In genomic region chr4:57109847-57110634, GRCh38 we compare ENCODE assay signal across 7 cellular contexts. TPM values are rescaled to one million over a fixed set of nuclear protein-coding genes. Genes with fewer than 3 reads are reported as not detected.
DNase-seq lines count a peak whose midpoint lies in the region; ATAC-seq and TF ChIP-seq lines count a peak whose summit lies in the region.

Gene IGFBP7 (minus strand): TSS chr4:57110385. CDS start chr4:57110351, 34 bp downstream.

- H3K27ac Mint-ChIP-seq in stimulated activated naive CD8-positive, alpha-beta T cell treated with anti-CD3 and anti-CD28 coated beads, Interleukin-15, amount 100 ng/mL, for 72 hours = peak within 1 kb of the TSS in 1 of 2 donors; percentile 86

- no peak for TF ChIP-seq CTCF in GM10248 (IDR thresholded peaks at IDR 0.05; ENCODE audit: control extremely low read depth, extremely low read depth, low read depth, missing control alignments)
- TF ChIP-seq CTCF in Peyer's patch (IDR thresholded peaks at IDR 0.05) = no peak
- no peak for TF ChIP-seq CTCF in dorsolateral prefrontal cortex (IDR thresholded peaks at IDR 0.05 in 54 of 56, conservative IDR thresholded peaks at IDR 0.05 in 2 of 56; ENCODE audit: low read depth in 1 of 56, partially characterized antibody in 56 of 56)
- TF ChIP-seq CTCF in left lung (IDR thresholded peaks at IDR 0.05) = no peak

- no peaks in the 10 kb centered on the region for H3K9me3 Mint-ChIP-seq in stimulated activated naive CD8-positive, alpha-beta T cell treated with anti-CD3 and anti-CD28 coated beads, Interleukin-15, amount 100 ng/mL, for 72 hours

- H3K27me3 ChIP-seq in Peyer's patch = peaks cover 0 to 5% of the 10 kb centered on the region in 2 donors
- peaks cover 0 to 22% (median 4%) of the 10 kb centered on the region in 45 donors for H3K27me3 ChIP-seq in dorsolateral prefrontal cortex
- H3K27me3 ChIP-seq in left lung = no peaks in the 10 kb centered on the region

- ATAC-seq in left lung = peak; percentile 88
- ATAC-seq in stimulated activated naive CD8-positive, alpha-beta T cell treated with anti-CD3 and anti-CD28 coated beads, Interleukin-15, amount 100 ng/mL, for 72 hours = peak; percentile 63

- H3K27ac ChIP-seq in Peyer's patch (peak within 1 kb of the TSS; percentile 74 to 93 (median 83)), dorsolateral prefrontal cortex (peak within 1 kb of the TSS in 56 of 59 donors; percentile 20 to 93 (median 81)), left lung (peak within 1 kb of the TSS; percentile 91 to 94)

- H3K9me3 ChIP-seq in Peyer's patch = no peaks in the 10 kb centered on the region
- no peaks in the 10 kb centered on the region for H3K9me3 ChIP-seq in left lung

- H3K4me3 ChIP-seq in Peyer's patch (peak within 1 kb of the TSS; percentile 42 to 73 (median 58)), dorsolateral prefrontal cortex (peak within 1 kb of the TSS; percentile 42 to 78 (median 63)), left lung (peak within 1 kb of the TSS; percentile 57 to 72)

- POLR2A ChIA-PET in GM10248 (lab: Yijun Ruan, JAX) (no interaction called here), HEK293T (lab: Yijun Ruan, JAX) (interaction anchor here (0.5 to 1.2 kb wide), 2 partner anchors 9 to 10 kb away, joined by 3 to 4 read pairs; no protein-coding TSS in a partner anchor)

- CTCF ChIA-PET in GM10248 (lab: Yijun Ruan, JAX) = interaction anchor here (1.2 kb wide), 1 partner anchor 53 kb away, joined by 5 read pairs; no protein-coding TSS in a partner anchor
- CTCF ChIA-PET in HEK293T (lab: Yijun Ruan, JAX) = no interaction called here

- DNase-seq in GM10248 (ENCODE audit: extremely low spot score) = peak; percentile 24
- DNase-seq in HEK293T (ENCODE audit: extremely low spot score) = peak; percentile 48
- DNase-seq in Peyer's patch = peak in 2 of 3 donors; percentile 51 to 63
- DNase-seq in dorsolateral prefrontal cortex = peak in 1 of 10 donors; percentile 49
- DNase-seq in left lung = peak; percentile 55 to 90
- peak in 1 of 2 donors; percentile 7 for DNase-seq in stimulated activated naive CD8-positive, alpha-beta T cell treated with anti-CD3 and anti-CD28 coated beads, Interleukin-15, amount 100 ng/mL, for 72 hours
- no peak for DNase-seq in SK-N-DZ (ENCODE audit: low spot score)

- intact Hi-C loops in dorsolateral prefrontal cortex (cut with DNase I) = loop anchor here in 1 of 2 donors (5.0 kb wide), 1 partner anchor 68 kb away; no protein-coding TSS in a partner anchor
- intact Hi-C loops in left lung (cut with DNase I) = no loop called here

- H3K4me1 ChIP-seq in Peyer's patch (peaks cover 0 to 17% (median 4%) of the 10 kb centered on the region in 4 donors), left lung (peaks cover 9 to 35% of the 10 kb centered on the region in 2 donors)

- H3K4me1 Mint-ChIP-seq in stimulated activated naive CD8-positive, alpha-beta T cell treated with anti-CD3 and anti-CD28 coated beads, Interleukin-15, amount 100 ng/mL, for 72 hours = peaks cover 17% of the 10 kb centered on the region

- peak within 1 kb of the TSS; percentile 83 to 85 for H3K4me3 Mint-ChIP-seq in stimulated activated naive CD8-positive, alpha-beta T cell treated with anti-CD3 and anti-CD28 coated beads, Interleukin-15, amount 100 ng/mL, for 72 hours

- H3K36me3 ChIP-seq in Peyer's patch (no peaks in the 10 kb centered on the region), left lung (no peaks in the 10 kb centered on the region)

- H3K27me3 Mint-ChIP-seq in stimulated activated naive CD8-positive, alpha-beta T cell treated with anti-CD3 and anti-CD28 coated beads, Interleukin-15, amount 100 ng/mL, for 72 hours = peaks cover 85% of the 10 kb centered on the region

- peak in 1 of 2 donors; percentile 33 for TF ChIP-seq POLR2A in Peyer's patch (IDR thresholded peaks at IDR 0.05)

TF ChIP-seq in HEK293T, 16 proteins besides CTCF, POLR2A, EP300 and RAD21:
- TF ChIP-seq LEF1 (IDR thresholded peaks at IDR 0.05; ENCODE audit: borderline replicate concordance) = 0 out of 2 replicates have a peak, but pooled peaks have one; percentile 36
- no peak for TF ChIP-seq CTBP1 (IDR thresholded peaks at IDR 0.05; ENCODE audit: borderline replicate concordance)
- TF ChIP-seq PKNOX1 (IDR thresholded peaks at IDR 0.05) = no peak

RNA-seq across cellular contexts. Expression of gene IGFBP7, which starts in this region (rescaled TPM):
- total RNA-seq in Peyer's patch (10 to 100 TPM; 37.1 to 92.1 (median 79.1) TPM), dorsolateral prefrontal cortex (100 to 1,000 TPM in 81 of 120 experiments, 10 to 100 TPM in 39; 55.7 to 267 (median 113) TPM), left lung (100 to 1,000 TPM; 438 to 527 TPM)
- polyA plus RNA-seq in SK-N-DZ (2014; cell fraction: cytosol; rRNA removed) = not detected in 2 replicates
- not detected in 2 replicates for polyA plus RNA-seq in SK-N-DZ (2014; cell fraction: nucleus; rRNA removed)
